In the genomic region with DNA sequence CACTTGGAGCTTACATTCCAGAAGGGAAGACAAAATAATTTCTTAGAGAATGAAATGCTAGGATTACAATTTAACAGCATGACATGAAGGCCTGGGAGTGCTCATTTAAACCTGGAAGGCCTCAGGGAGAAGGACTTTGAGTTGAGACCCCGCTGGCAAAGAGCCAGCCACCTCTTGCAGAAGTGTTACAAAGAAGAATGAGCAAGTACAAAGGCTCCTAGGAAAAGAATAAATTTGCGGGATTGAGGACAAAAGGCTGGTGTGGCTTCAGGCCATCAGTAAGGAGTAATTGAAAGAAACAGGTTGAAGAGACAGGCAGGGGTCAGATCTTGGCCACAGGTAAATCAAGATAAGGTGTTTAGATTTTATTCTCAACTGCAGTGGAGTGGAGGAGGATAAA, we compare ENCODE assay signal across 19 cellular contexts. TPM values are rescaled to one million over a fixed set of nuclear protein-coding genes. Genes with fewer than 3 reads are reported as not detected.
DNase-seq lines count a peak whose midpoint lies in the region; ATAC-seq, FAIRE-seq and TF ChIP-seq lines count a peak whose summit lies in the region.
"Had no signal": no experiment of that assay in that cellular context is flagged by ENCODE, and none has a peak within 500 bp of the region (broad histone marks: within the 10 kb centered on the region; RNA-seq: fewer than 3 reads in every experiment).

No MANE protein-coding gene starts in this region.

- CTCF ChIA-PET in HepG2 (lab: Yijun Ruan, JAX; ENCODE audit: low intra/inter-chr PET ratio, low total read pairs) = no interaction called here

- POLR2A ChIA-PET in HepG2 (lab: Yijun Ruan, JAX) = no interaction called here

- H3K4me2 ChIP-seq in HepG2 (ENCODE audit: low read depth, low read length) (peak overlapping the region; percentile 23; the same call in 1 of the 2 replicates), mesendoderm (ENCODE audit: low read length) (no peak overlapping the region)
- H3K4me2 ChIP-seq: KMS-11 had no signal

- ATAC-seq in HepG2 = no peak
- ATAC-seq in right lobe of liver = no peak
- no peak for ATAC-seq in GM19324 (IDR thresholded peaks at IDR 0.05; ENCODE audit: low FRiP score, unreplicated experiment)
- ATAC-seq in esophagus mucosa = no peak
- ATAC-seq in GM18909 (IDR thresholded peaks at IDR 0.05; ENCODE audit: poor library complexity, unreplicated experiment) = no peak

- no peak overlapping the region for H2AK5ac ChIP-seq in mesendoderm (ENCODE audit: low read length)

- H3K56ac ChIP-seq in mesendoderm (ENCODE audit: low read length) = no peak overlapping the region

- no peak for TF ChIP-seq RAD21 in HepG2 (CRISPR knock-in tag; IDR thresholded peaks at IDR 0.05)

- WGBS in HepG2 (ENCODE audit: low lambda C conversion rate) = 0% methylated on average over 2 of the region's 2 CpGs
- WGBS in right lobe of liver (ENCODE audit: insufficient coverage, low coverage, low lambda C conversion rate, missing lambda C conversion rate) = 60% methylated on average over 2 of the region's 2 CpGs
- no CpG with 5 or more reads among the region's 2 CpGs for WGBS in mesendoderm (ENCODE audit: extremely low coverage, insufficient coverage, low lambda C conversion rate)

- H4K8ac ChIP-seq in mesendoderm (ENCODE audit: low read depth, low read length) = no peak overlapping the region

- no peak for FAIRE-seq in HepG2 (lab: Jason Lieb, UNC)
- FAIRE-seq: A204.1 had no signal

- TF ChIP-seq EP300 in HepG2 (IDR thresholded peaks at IDR 0.05; ENCODE audit: low read depth in 2 of 2, low read length in 2 of 2) (no peak), HepG2 (CRISPR knock-in tag; IDR thresholded peaks at IDR 0.05; ENCODE audit: borderline replicate concordance) (no peak)

- intact Hi-C loops in HepG2 (cut with micrococcal nuclease; ENCODE audit: unreplicated experiment) = no loop called here
- intact Hi-C loops in right lobe of liver (cut with DNase I) = no loop called here

- H3K27ac ChIP-seq in HepG2 (ENCODE audit: extremely low read length, insufficient read depth, low read length) (no peak overlapping the region), right lobe of liver (no peak overlapping the region), SJCRH30 (no peak overlapping the region), mesendoderm (ENCODE audit: low read depth, low read length) (no peak overlapping the region)
- H3K27ac ChIP-seq: KMS-11 had no signal

- no peak overlapping the region for H2BK5ac ChIP-seq in mesendoderm (ENCODE audit: low read length)

- no peak for TF ChIP-seq CTCF in HepG2 (CRISPR knock-in tag; IDR thresholded peaks at IDR 0.05)
- TF ChIP-seq CTCF in right lobe of liver (IDR thresholded peaks at IDR 0.05) = no peak

- no peaks in the 10 kb centered on the region for H3K79me1 ChIP-seq in mesendoderm (ENCODE audit: low read length)

- no peak overlapping the region for H4K5ac ChIP-seq in mesendoderm (ENCODE audit: low read length)

- H3K9ac ChIP-seq in HepG2 (ENCODE audit: insufficient read depth, low read depth, low read length) (no peak overlapping the region), mesendoderm (ENCODE audit: low read length) (no peak overlapping the region)
- H3K9ac ChIP-seq: KMS-11 had no signal

- H3K4me3 ChIP-seq in HepG2 (replicated peaks in 1 of 3; ENCODE audit: insufficient read depth in 1 of 3, low read depth in 2 of 3, low read length in 3 of 3) (no peak overlapping the region), right lobe of liver (no peak overlapping the region), SJCRH30 (no peak overlapping the region), mesendoderm (ENCODE audit: low read length) (no peak overlapping the region)

- no peak overlapping the region for H2BK15ac ChIP-seq in mesendoderm (replicated peaks; ENCODE audit: low read depth)

- H3K79me2 ChIP-seq in HepG2 (ENCODE audit: insufficient read depth, low read length) (peaks cover 12% of the 10 kb centered on the region), mesendoderm (ENCODE audit: control insufficient read depth, insufficient read depth, low read length) (peaks cover 13% of the 10 kb centered on the region)

- in situ Hi-C loops in HepG2 (cut with HindIII; ENCODE audit: extremely low pct_ligation_motif_present, low pct_unique_long_range_greater_than_20kb) = no loop called here

- H3K18ac ChIP-seq in mesendoderm (ENCODE audit: low read length) = no peak overlapping the region

- no peak overlapping the region for H2AFZ ChIP-seq in HepG2 (ENCODE audit: low read length)

- H3K4me1 ChIP-seq in HepG2 (ENCODE audit: insufficient read depth, low read length) (peaks cover 41% of the 10 kb centered on the region), right lobe of liver (peaks cover 0 to 22% (median 4%) of the 10 kb centered on the region in 4 donors), SJCRH30 (peaks cover 5% of the 10 kb centered on the region; the same call in 1 of the 2 replicates), mesendoderm (ENCODE audit: control insufficient read depth, low read depth, low read length) (peaks cover 2% of the 10 kb centered on the region)

- no peak overlapping the region for H3K4ac ChIP-seq in mesendoderm (ENCODE audit: low read depth, low read length)

- no peaks in the 10 kb centered on the region for H4K20me1 ChIP-seq in HepG2 (ENCODE audit: insufficient read depth, low read length)

- TF ChIP-seq POLR2A in HepG2 (IDR thresholded peaks at IDR 0.05; ENCODE audit: insufficient read depth in 1 of 2, low read depth in 2 of 2, low read length in 2 of 2) (no peak), right lobe of liver (IDR thresholded peaks at IDR 0.05) (no peak)

- DNase-seq in HepG2 (ENCODE audit: low spot score) (no peak), right lobe of liver (no peak), SJCRH30 (peak; percentile 8 to 32), mesendoderm (peak; percentile 39), NCI-H128 (lab: John Stamatoyannopoulos, UW; ENCODE audit: unreplicated experiment) (no peak)
- DNase-seq: DMS53, GF-D8, HCEC 1CT, NCI-H1105, NCI-H1694, NCI-H2081 treated with DMSO at 0.1 percent for 48 hours, NCI-H510A treated with DMSO at 0.1 percent for 48 hours, NCI-H774, Right ventricle myocardium superior had no signal

- H3K36me3 ChIP-seq in HepG2 (replicated peaks in 1 of 2; ENCODE audit: control insufficient read depth in 1 of 2, insufficient read depth in 2 of 2, low read length in 2 of 2) = no peaks in the 10 kb centered on the region
- H3K36me3 ChIP-seq in right lobe of liver = no peaks in the 10 kb centered on the region
- H3K36me3 ChIP-seq in SJCRH30 = no peaks in the 10 kb centered on the region
- H3K36me3 ChIP-seq in mesendoderm (ENCODE audit: control insufficient read depth, insufficient read depth, low read length) = no peaks in the 10 kb centered on the region

- H3K9me3 ChIP-seq in HepG2 (ENCODE audit: low read length) = no peaks in the 10 kb centered on the region
- no peaks in the 10 kb centered on the region for H3K9me3 ChIP-seq in right lobe of liver
- H3K9me3 ChIP-seq in SJCRH30 (replicated peaks) = no peaks in the 10 kb centered on the region

- no peak overlapping the region for H3K23ac ChIP-seq in mesendoderm (ENCODE audit: low read length)

- no peak overlapping the region for H2BK120ac ChIP-seq in mesendoderm (ENCODE audit: low read depth, low read length)

- no peaks in the 10 kb centered on the region; a peak in 1 of 5 replicates for H3K27me3 ChIP-seq in HepG2 (ENCODE audit: control insufficient read depth in 1 of 2, insufficient read depth in 2 of 2, low read length in 2 of 2)
- no peaks in the 10 kb centered on the region for H3K27me3 ChIP-seq in right lobe of liver
- H3K27me3 ChIP-seq in SJCRH30 = no peaks in the 10 kb centered on the region
- no peaks in the 10 kb centered on the region for H3K27me3 ChIP-seq in mesendoderm (ENCODE audit: insufficient read depth, low read length, poor library complexity)

- BruUV-seq in HepG2 (replicated peaks; lab: Mats Ljungman, UMichigan) = no TSS peak

TF ChIP-seq in HepG2, 621 proteins besides CTCF, POLR2A, EP300 and RAD21 (continues in another document):
- TF ChIP-seq TARDBP (CRISPR knock-in tag; IDR thresholded peaks at IDR 0.05) (0 out of 2 replicates have a peak, but pooled peaks have one; percentile 24), SETDB1 (CRISPR knock-in tag; IDR thresholded peaks at IDR 0.05; ENCODE audit: borderline replicate concordance) (no peak), REPIN1 (CRISPR knock-in tag; IDR thresholded peaks at IDR 0.05; ENCODE audit: borderline replicate concordance, low read depth) (no peak), NR3C1 (CRISPR knock-in tag; IDR thresholded peaks at IDR 0.05) (no peak), BCL6 (CRISPR knock-in tag; IDR thresholded peaks at IDR 0.05) (0 out of 2 replicates have a peak, but pooled peaks have one; percentile 10)

RNA-seq across cellular contexts. Expression of a gene that starts 3.1 kb away (rescaled TPM):
- total RNA-seq in HepG2 (2016; rRNA removed; fragmentation: Illumina TruSeq; extraction: Trizol) (14.1 and 19.6 TPM in 2 replicates), right lobe of liver (10 to 100 TPM; 21.5 to 94.8 (median 31.2) TPM), esophagus mucosa (29.1 TPM)
- total RNA-seq in HepG2 (2016; cell fraction: cytosol; rRNA removed; fragmentation: Illumina TruSeq; extraction: Trizol; ENCODE audit: low read depth) = 0.71 and 3.1 TPM in 2 replicates
- 15.5 and 16.4 TPM in 2 replicates for total RNA-seq in HepG2 (2016; cell fraction: insoluble cytoplasmic fraction; rRNA removed; fragmentation: Illumina TruSeq; extraction: Trizol)
- 8.2 and 9.0 TPM in 2 replicates for total RNA-seq in HepG2 (2016; cell fraction: membrane; rRNA removed; fragmentation: Illumina TruSeq; extraction: Trizol)
- 18.1 and 18.9 TPM in 2 replicates for total RNA-seq in HepG2 (2016; cell fraction: nucleus; rRNA removed; fragmentation: Illumina TruSeq; extraction: Trizol)
- polyA plus RNA-seq in HepG2 (2011; rRNA removed) = 23.2 and 35.7 TPM in 2 replicates
- polyA plus RNA-seq in HepG2 (2011; cell fraction: cytosol; rRNA removed) = 10.7 and 22.7 TPM in 2 replicates
- 10.2 and 14.1 TPM in 2 replicates for polyA plus RNA-seq in HepG2 (2011; cell fraction: nucleus; rRNA removed)
- polyA plus RNA-seq in HepG2 (2012) = 39.6 and 48.4 TPM in 2 replicates
- 3.2 and 4.5 TPM in 2 replicates for polyA plus RNA-seq in HepG2 (2016; cell fraction: cytosol; fragmentation: Illumina TruSeq; extraction: Trizol; ENCODE audit: low read depth)
- 21.8 and 24.4 TPM in 2 replicates for polyA plus RNA-seq in HepG2 (2016; cell fraction: insoluble cytoplasmic fraction; fragmentation: Illumina TruSeq; extraction: Trizol; ENCODE audit: low read depth)
- 7.5 and 9.5 TPM in 2 replicates for polyA plus RNA-seq in HepG2 (2016; cell fraction: membrane; fragmentation: Illumina TruSeq; extraction: Trizol; ENCODE audit: low read depth)
- polyA plus RNA-seq in HepG2 (2016; cell fraction: nucleus; fragmentation: Illumina TruSeq; extraction: Trizol; ENCODE audit: insufficient read depth, low read depth) = 32.3 and 35.2 TPM in 2 replicates
- 11.9 and 32.9 TPM in 2 replicates for polyA minus RNA-seq in HepG2 (2011; rRNA and poly(A)+ RNA removed; ENCODE audit: low replicate concordance)
- 13.3 and 29.7 TPM in 2 replicates for polyA minus RNA-seq in HepG2 (2011; cell fraction: cytosol; rRNA and poly(A)+ RNA removed)
- polyA minus RNA-seq in HepG2 (2011; cell fraction: nucleus; rRNA and poly(A)+ RNA removed) = 21.6 and 31.1 TPM in 2 replicates
- 27.5 and 30.3 TPM in 2 replicates for total RNA-seq in SJCRH30 (2014; rRNA removed; shearing (Covaris generic))
- polyA plus RNA-seq in mesendoderm (2013, experiment 1 of 2) = 89.7 TPM
- 90.1 TPM for polyA plus RNA-seq in mesendoderm (2013, experiment 2 of 2)

Comparison
In these comparisons a context has a peak if more than half of its experiments do, and no peak if none do; other contexts are left out.
1. DNase-seq: peak in SJCRH30 (2 of 2) and mesendoderm (single experiment); none in HepG2 (single experiment), right lobe of liver (0 of 3) and NCI-H128 (single experiment).